ENCODE assay signal across 21 cellular contexts in the genomic region with DNA sequence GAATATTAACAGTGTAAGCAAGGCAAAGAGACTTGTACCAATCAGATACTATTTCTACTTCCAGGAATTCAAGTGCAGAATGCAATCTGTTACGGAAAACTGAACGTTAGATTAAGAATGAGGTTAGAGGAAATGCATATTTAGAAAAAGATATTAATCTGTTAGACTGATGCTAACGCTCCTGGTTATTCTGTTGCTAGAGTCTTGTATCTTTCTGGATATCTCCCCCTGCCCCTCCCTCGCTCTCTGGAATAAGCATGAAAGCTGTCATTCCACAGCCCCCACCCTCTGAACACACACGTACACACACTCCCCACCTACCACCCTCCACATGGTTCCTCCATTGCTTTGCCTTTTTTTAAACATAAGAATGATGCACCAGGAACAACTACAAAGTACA. TPM values are rescaled to one million over a fixed set of nuclear protein-coding genes. Genes with fewer than 3 reads are reported as not detected.
"Had no signal": no experiment of that assay in that cellular context is flagged by ENCODE, and none has a peak within 500 bp of the region (broad histone marks: within the 10 kb centered on the region; RNA-seq: fewer than 3 reads in every experiment).

No MANE protein-coding gene starts in this region.

- H3K27ac ChIP-seq: left lung, pancreas, prostate gland, right lobe of liver, testis, transverse colon had no signal

- H3K27me3 ChIP-seq: left lung, pancreas, right lobe of liver, testis, transverse colon had no signal

- H3K4me3 Mint-ChIP-seq: endodermal cell; natural killer cell treated with Interleukin-12 subunit alpha and Interleukin-12 subunit beta and Interleukin-15 and Interleukin-18, amount 100 ng/mL, for 72 hours; stimulated activated effector memory CD8-positive, alpha-beta T cell treated with anti-CD3 and anti-CD28 coated beads, Interleukin-12 subunit alpha, Interleukin-12 subunit beta, amount 100 ng/mL, for 72 hours had no signal

- H3K9me3 ChIP-seq: left lung, pancreas, prostate gland, right lobe of liver, testis, transverse colon had no signal

- H3K4me1 Mint-ChIP-seq: stimulated activated effector memory CD8-positive, alpha-beta T cell treated with anti-CD3 and anti-CD28 coated beads, Interleukin-12 subunit alpha, Interleukin-12 subunit beta, amount 100 ng/mL, for 72 hours had no signal

- DNase-seq: effector CD4-positive, alpha-beta T cell; endodermal cell; erythroblast; foreskin melanocyte; head of caudate nucleus; hippocampal formation; left lung; mesenchymal stem cell; occipital lobe; pancreas; retina; right lobe of liver; stimulated activated CD4-positive, alpha-beta T cell treated with anti-CD3 and anti-CD28 coated beads, Interleukin-4, amount 100 ng/mL, for 1 hour; stimulated activated CD8-positive, alpha-beta memory T cell treated with anti-CD3 and anti-CD28 coated beads, Interleukin-4, amount 100 ng/mL, for 48 hours; stimulated activated naive CD8-positive, alpha-beta T cell treated with anti-CD3 and anti-CD28 coated beads, Interleukin-15, Interleukin-2, amounts not matched to agents 100 U/mL and 50 U/mL, for 24 hours; testis; transverse colon had no signal

- H3K9me3 Mint-ChIP-seq: endodermal cell had no signal

- ATAC-seq: left lung; natural killer cell treated with Interleukin-12 subunit alpha and Interleukin-12 subunit beta and Interleukin-15 and Interleukin-18, amount 100 ng/mL, for 72 hours; pancreas; right lobe of liver; stimulated activated effector memory CD8-positive, alpha-beta T cell treated with anti-CD3 and anti-CD28 coated beads, Interleukin-12 subunit alpha, Interleukin-12 subunit beta, amount 100 ng/mL, for 72 hours; stimulated activated naive CD8-positive, alpha-beta T cell treated with anti-CD3 and anti-CD28 coated beads, Interleukin-15, Interleukin-2, amounts not matched to agents 100 U/mL and 50 U/mL, for 24 hours had no signal

- H3K4me3 ChIP-seq: left lung, lung, pancreas, prostate gland, right lobe of liver, testis, transverse colon had no signal

- H3K4me1 ChIP-seq: left lung, prostate gland, testis, transverse colon had no signal

- H3K36me3 Mint-ChIP-seq: natural killer cell treated with Interleukin-12 subunit alpha and Interleukin-12 subunit beta and Interleukin-15 and Interleukin-18, amount 100 ng/mL, for 72 hours; stimulated activated effector memory CD8-positive, alpha-beta T cell treated with anti-CD3 and anti-CD28 coated beads, Interleukin-12 subunit alpha, Interleukin-12 subunit beta, amount 100 ng/mL, for 72 hours had no signal

- H3K27me3 Mint-ChIP-seq: natural killer cell treated with Interleukin-12 subunit alpha and Interleukin-12 subunit beta and Interleukin-15 and Interleukin-18, amount 100 ng/mL, for 72 hours had no signal

- H3K27ac Mint-ChIP-seq: endodermal cell; natural killer cell treated with Interleukin-12 subunit alpha and Interleukin-12 subunit beta and Interleukin-15 and Interleukin-18, amount 100 ng/mL, for 72 hours; stimulated activated effector memory CD8-positive, alpha-beta T cell treated with anti-CD3 and anti-CD28 coated beads, Interleukin-12 subunit alpha, Interleukin-12 subunit beta, amount 100 ng/mL, for 72 hours had no signal

- H3K36me3 ChIP-seq: left lung, pancreas, prostate gland, right lobe of liver, transverse colon had no signal

RNA-seq across cellular contexts. Expression of gene FIGN, which starts 24.1 kb away (rescaled TPM):
- total RNA-seq: natural killer cell treated with Interleukin-12 subunit alpha and Interleukin-12 subunit beta and Interleukin-15 and Interleukin-18, amount 100 ng/mL, for 72 hours had no signal
